In the genomic region with DNA sequence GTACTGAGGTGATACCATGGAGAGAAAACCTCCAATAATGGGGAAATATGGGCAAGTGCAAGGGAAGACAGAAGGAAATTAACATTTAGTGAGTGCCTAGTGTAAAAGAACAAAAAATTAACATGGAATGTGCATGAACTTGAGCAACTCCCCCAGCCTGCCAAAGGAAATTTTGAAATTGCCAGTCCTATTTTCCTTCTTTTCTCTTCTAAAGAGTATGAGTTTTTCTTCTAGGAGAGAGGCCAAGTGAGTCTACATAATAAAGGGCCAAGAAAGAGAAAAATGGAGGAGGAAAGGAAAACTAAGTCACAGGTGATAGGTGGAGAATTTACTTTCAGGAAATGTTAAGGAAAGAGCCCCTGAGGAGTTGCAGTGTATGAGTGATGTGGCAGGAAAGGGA, we compare ENCODE assay signal across 32 cellular contexts.
"Had no signal": no experiment of that assay in that cellular context is flagged by ENCODE, and none has a peak within 500 bp of the region (broad histone marks: within the 10 kb centered on the region; RNA-seq: fewer than 3 reads in every experiment).

No MANE protein-coding gene starts in this region.

- DNase-seq: activated CD4-positive, alpha-beta T cell treated with anti-CD3 and anti-CD28 coated beads for 4 hours; activated CD4-positive, alpha-beta T cell treated with anti-CD3 and anti-CD28 coated beads, Interleukin-2, amount 50 U/mL, for 4 hours; activated gamma-delta T cell; activated naive CD4-positive, alpha-beta T cell treated with anti-CD3 and anti-CD28 coated beads, Interleukin-2, amount 10 ng/mL, durations not matched to agents 7 days and 5 days; activated naive CD8-positive, alpha-beta T cell treated with anti-CD3 and anti-CD28 coated beads, Interleukin-2, amount 10 ng/mL, durations not matched to agents 7 days and 5 days; amniotic stem cell; dermis blood vessel endothelial cell; effector CD4-positive, alpha-beta T cell; foreskin fibroblast; kidney glomerular epithelial cell; left lung; mesendoderm; mucosa of descending colon; ovary; retina; stimulated activated CD4-positive, alpha-beta T cell treated with anti-CD3 and anti-CD28 coated beads, Interleukin-1b, Interleukin-23, amount 100 ng/mL, for 48 hours; stimulated activated CD4-positive, alpha-beta T cell treated with anti-CD3 and anti-CD28 coated beads, Interleukin-4, amount 100 ng/mL, for 4 hours; stimulated activated CD8-positive, alpha-beta memory T cell treated with anti-CD3 and anti-CD28 coated beads, Interleukin-4, amount 100 ng/mL, for 48 hours; stimulated activated naive CD8-positive, alpha-beta T cell treated with anti-CD3 and anti-CD28 coated beads, Interleukin-15, amount 100 ng/mL, for 72 hours had no signal

- H3K36me3 ChIP-seq: breast epithelium, esophagus muscularis mucosa, left lung, ovary, prostate gland, suprapubic skin, tibial nerve had no signal

- H3K9me3 Mint-ChIP-seq: activated naive CD4-positive, alpha-beta T cell treated with anti-CD3 and anti-CD28 coated beads, Interleukin-2, amount 10 ng/mL, durations not matched to agents 7 days and 5 days; activated T-helper 1 cell treated with anti-CD3 and anti-CD28 coated beads, Interleukin-12 subunit alpha, Interleukin-12 subunit beta, Interleukin-2, Interleukin-4 antibody, amounts not matched to agents 30 ng/mL and 10 ng/mL and 1 ng/mL, durations not matched to agents 14 hours and 24 hours and 36 hours; central memory CD8-positive, alpha-beta T cell; nephron; stimulated activated memory B cell treated with anti-CD40 and anti-IgM and Interleukin-4, amounts not matched to agents 10 μg/mL and 1 μg/mL and 100 μg/mL, for 72 hours had no signal

- H3K4me3 Mint-ChIP-seq: activated naive CD4-positive, alpha-beta T cell treated with anti-CD3 and anti-CD28 coated beads, Interleukin-2, amount 10 ng/mL, durations not matched to agents 7 days and 5 days; activated naive CD8-positive, alpha-beta T cell treated with anti-CD3 and anti-CD28 coated beads, Interleukin-2, amount 10 ng/mL, durations not matched to agents 7 days and 5 days; activated T-helper 1 cell treated with anti-CD3 and anti-CD28 coated beads, Interleukin-12 subunit alpha, Interleukin-12 subunit beta, Interleukin-2, Interleukin-4 antibody, amounts not matched to agents 30 ng/mL and 10 ng/mL and 1 ng/mL, durations not matched to agents 14 hours and 24 hours and 36 hours; central memory CD8-positive, alpha-beta T cell; nephron; stimulated activated memory B cell treated with anti-CD40 and anti-IgM and Interleukin-4, amounts not matched to agents 10 μg/mL and 1 μg/mL and 100 μg/mL, for 72 hours; stimulated activated naive CD8-positive, alpha-beta T cell treated with anti-CD3 and anti-CD28 coated beads, Interleukin-15, amount 100 ng/mL, for 72 hours had no signal

- ATAC-seq: left lung; mucosa of descending colon; stimulated activated memory B cell treated with anti-CD40 and anti-IgM and Interleukin-4, amounts not matched to agents 10 μg/mL and 1 μg/mL and 100 μg/mL, for 72 hours; stimulated activated naive CD8-positive, alpha-beta T cell treated with anti-CD3 and anti-CD28 coated beads, Interleukin-15, amount 100 ng/mL, for 72 hours had no signal

- H3K4me2 ChIP-seq: smooth muscle cell had no signal

- H3K4me1 ChIP-seq: breast epithelium, left lung, prostate gland, suprapubic skin, tibial nerve had no signal

- H3K9me3 ChIP-seq: breast epithelium, esophagus muscularis mucosa, left lung, mucosa of descending colon, ovary, prostate gland, suprapubic skin, tibial nerve had no signal

- FAIRE-seq: colon, urothelium cell line had no signal

- H3K27ac ChIP-seq: breast epithelium, esophagus muscularis mucosa, left lung, ovary, prostate gland, suprapubic skin, tibial nerve had no signal

- H3K27me3 ChIP-seq: breast epithelium, esophagus muscularis mucosa, left lung, ovary, suprapubic skin, tibial nerve had no signal

- H3K27ac Mint-ChIP-seq: activated naive CD4-positive, alpha-beta T cell treated with anti-CD3 and anti-CD28 coated beads, Interleukin-2, amount 10 ng/mL, durations not matched to agents 7 days and 5 days; activated naive CD8-positive, alpha-beta T cell treated with anti-CD3 and anti-CD28 coated beads, Interleukin-2, amount 10 ng/mL, durations not matched to agents 7 days and 5 days; activated T-helper 1 cell treated with anti-CD3 and anti-CD28 coated beads, Interleukin-12 subunit alpha, Interleukin-12 subunit beta, Interleukin-2, Interleukin-4 antibody, amounts not matched to agents 30 ng/mL and 10 ng/mL and 1 ng/mL, durations not matched to agents 14 hours and 24 hours and 36 hours; stimulated activated memory B cell treated with anti-CD40 and anti-IgM and Interleukin-4, amounts not matched to agents 10 μg/mL and 1 μg/mL and 100 μg/mL, for 72 hours; stimulated activated naive CD8-positive, alpha-beta T cell treated with anti-CD3 and anti-CD28 coated beads, Interleukin-15, amount 100 ng/mL, for 72 hours had no signal

- H3K4me3 ChIP-seq: breast epithelium, esophagus muscularis mucosa, left lung, lung, mucosa of descending colon, ovary, prostate gland, smooth muscle cell, suprapubic skin, tibial nerve had no signal

- H3K36me3 Mint-ChIP-seq: activated naive CD4-positive, alpha-beta T cell treated with anti-CD3 and anti-CD28 coated beads, Interleukin-2, amount 10 ng/mL, durations not matched to agents 7 days and 5 days; activated naive CD8-positive, alpha-beta T cell treated with anti-CD3 and anti-CD28 coated beads, Interleukin-2, amount 10 ng/mL, durations not matched to agents 7 days and 5 days; stimulated activated memory B cell treated with anti-CD40 and anti-IgM and Interleukin-4, amounts not matched to agents 10 μg/mL and 1 μg/mL and 100 μg/mL, for 72 hours had no signal

- H3K4me1 Mint-ChIP-seq: activated naive CD4-positive, alpha-beta T cell treated with anti-CD3 and anti-CD28 coated beads, Interleukin-2, amount 10 ng/mL, durations not matched to agents 7 days and 5 days; activated naive CD8-positive, alpha-beta T cell treated with anti-CD3 and anti-CD28 coated beads, Interleukin-2, amount 10 ng/mL, durations not matched to agents 7 days and 5 days; central memory CD8-positive, alpha-beta T cell; stimulated activated memory B cell treated with anti-CD40 and anti-IgM and Interleukin-4, amounts not matched to agents 10 μg/mL and 1 μg/mL and 100 μg/mL, for 72 hours; stimulated activated naive CD8-positive, alpha-beta T cell treated with anti-CD3 and anti-CD28 coated beads, Interleukin-15, amount 100 ng/mL, for 72 hours had no signal
